25 cellular contexts compared by ENCODE assay signal in genomic region chr5:126093041-126093440, GRCh38.
DNase-seq lines count a peak whose midpoint lies in the region; ATAC-seq, FAIRE-seq and TF ChIP-seq lines count a peak whose summit lies in the region.
"Had no signal": no experiment of that assay in that cellular context is flagged by ENCODE, and none has a peak within 500 bp of the region (broad histone marks: within the 10 kb centered on the region; RNA-seq: fewer than 3 reads in every experiment).

No MANE protein-coding gene starts in this region.

- H3K27me3 ChIP-seq in bronchial epithelial cell (ENCODE audit: control insufficient read depth, insufficient read depth, low read length) (no peaks in the 10 kb centered on the region), foreskin keratinocyte (no peaks in the 10 kb centered on the region)
- H3K27me3 ChIP-seq: BLaER1 treated with 17β-estradiol and CSF1 and Interleukin-3, amounts not matched to agents 10 nM and 100 nM had no signal

- no peaks in the 10 kb centered on the region for H3K36me3 ChIP-seq in bronchial epithelial cell (ENCODE audit: control insufficient read depth, insufficient read depth, low read length)
- H3K36me3 ChIP-seq: BLaER1 treated with 17β-estradiol and CSF1 and Interleukin-3, amounts not matched to agents 10 nM and 100 nM had no signal

- peaks cover 8% of the 10 kb centered on the region for H3K4me1 ChIP-seq in foreskin keratinocyte
- H3K4me1 ChIP-seq: BLaER1 treated with 17β-estradiol and CSF1 and Interleukin-3, amounts not matched to agents 10 nM and 100 nM; Caco-2 had no signal

- H3K27ac ChIP-seq in foreskin keratinocyte = no peak overlapping the region
- H3K27ac ChIP-seq: BLaER1 treated with 17β-estradiol and CSF1 and Interleukin-3, amounts not matched to agents 10 nM and 100 nM; C4-2B had no signal

- ATAC-seq in foreskin keratinocyte (peak; percentile 69), HG02642 (IDR thresholded peaks at IDR 0.05; ENCODE audit: poor library complexity, unreplicated experiment) (no peak)
- ATAC-seq: CD8-positive, alpha-beta T cell; GM12878 had no signal

- TF ChIP-seq CTCF in bronchial epithelial cell (IDR thresholded peaks at IDR 0.05; ENCODE audit: insufficient read depth, low read length, severe bottlenecking) (no peak), epithelial cell of esophagus (IDR thresholded peaks at IDR 0.05; ENCODE audit: insufficient read depth, low read depth, low read length, missing control alignments) (no peak), foreskin keratinocyte (conservative IDR thresholded peaks at IDR 0.05) (no peak)

- DNase-seq in bronchial epithelial cell (ENCODE audit: low read depth) (peak; percentile 86), epithelial cell of esophagus (ENCODE audit: low read depth) (peak; percentile 72), foreskin keratinocyte (peak; percentile 39 to 75), NOMO-1 treated with dmso at 0.1 percent for 144 hours (lab: John Stamatoyannopoulos, UW; ENCODE audit: unreplicated experiment) (no peak), midbrain (lab: John Stamatoyannopoulos, UW) (no peak)
- DNase-seq: 8988T; AML-193; Caco-2; Calu3; CD4-positive, alpha-beta T cell; CD8-positive, alpha-beta T cell; DMS 273 treated with DMSO at 0.1 percent for 48 hours; DMS153; DMS53; DMS79; DND-41; EL; GDM1 had no signal

- H3K4me3 ChIP-seq in bronchial epithelial cell (ENCODE audit: low read depth, low read length) (no peak overlapping the region), epithelial cell of esophagus (ENCODE audit: low read length) (no peak overlapping the region)
- H3K4me3 ChIP-seq: BLaER1 treated with 17β-estradiol and CSF1 and Interleukin-3, amounts not matched to agents 10 nM and 100 nM; GM12878 had no signal

- FAIRE-seq in bronchial epithelial cell (lab: Jason Lieb, UNC) = no peak
- FAIRE-seq: A204.1, GM12878, GM12892, GM18507 had no signal

Comparison
In these comparisons a context has a peak if more than half of its experiments do, and no peak if none do; other contexts are left out.
1. DNase-seq: peak in bronchial epithelial cell (single experiment), epithelial cell of esophagus (single experiment) and foreskin keratinocyte (2 of 2); none in NOMO-1 treated with dmso at 0.1 percent for 144 hours (single experiment) and midbrain (single experiment).